In genomic region chr6:106979435-106979884, GRCh38 we compare ENCODE assay signal across 8 cellular contexts. TPM values are rescaled to one million over a fixed set of nuclear protein-coding genes. Genes with fewer than 3 reads are reported as not detected.
DNase-seq lines count a peak whose midpoint lies in the region; ATAC-seq and TF ChIP-seq lines count a peak whose summit lies in the region.

No MANE protein-coding gene starts in this region.

- no peaks in the 10 kb centered on the region for H3K36me3 ChIP-seq in thoracic aorta

- peak; percentile 55 for DNase-seq in NK-92 treated with Interleukin-12 subunit alpha and Interleukin-12 subunit beta, amount 100 ng/mL, for 24 hours (lab: John Stamatoyannopoulos, UW)
- DNase-seq in NK-92 (lab: John Stamatoyannopoulos, UW; ENCODE audit: unreplicated experiment) (no peak), LNCaP clone FGC (ENCODE audit: low read depth) (peak; percentile 52), SHP77 treated with DMSO at 0.1 percent for 48 hours (lab: John Stamatoyannopoulos, UW) (peak; percentile 61), germinal center (ENCODE audit: low spot score) (peak; percentile 68), omental fat pad (ENCODE audit: low spot score) (peak; percentile 84), thoracic aorta (ENCODE audit: low spot score) (peak; percentile 48)
- peak; percentile 93 for DNase-seq in activated effector memory CD4-positive, alpha-beta T cell treated with anti-CD3 and anti-CD28 coated beads, Interleukin-2, amount 50 U/mL, for 16 hours

- H3K4me1 ChIP-seq in thoracic aorta (ENCODE audit: control insufficient read depth in 1 of 2, low read depth in 2 of 2): peaks cover 5 to 10% of the 10 kb centered on the region in 2 donors

- TF ChIP-seq CTCF in LNCaP clone FGC (IDR thresholded peaks at IDR 0.05; ENCODE audit: control insufficient read depth, extremely low read depth, insufficient read depth): peak; percentile 98
- TF ChIP-seq CTCF in omental fat pad (IDR thresholded peaks at IDR 0.05): peak in 2 of 3 donors; percentile 18 to 50
- TF ChIP-seq CTCF in thoracic aorta (IDR thresholded peaks at IDR 0.05): peak; percentile 87

- peaks cover 4% of the 10 kb centered on the region for H3K27me3 ChIP-seq in thoracic aorta (replicated peaks; ENCODE audit: insufficient read depth)

- H3K4me3 ChIP-seq in LNCaP clone FGC (ENCODE audit: low read depth, low read length): no peak overlapping the region
- H3K4me3 ChIP-seq in thoracic aorta: no peak overlapping the region

- H3K9me3 ChIP-seq in thoracic aorta: no peaks in the 10 kb centered on the region

- H3K27ac ChIP-seq in thoracic aorta: no peak overlapping the region

- ATAC-seq in omental fat pad (ENCODE audit: low FRiP score): peak; percentile 80
- ATAC-seq in thoracic aorta (ENCODE audit: insufficient number of reproducible peaks, low FRiP score, low read depth): peak; percentile 82

RNA-seq across cellular contexts. Expression of gene CD24, which starts 4.9 kb away (rescaled TPM):
- total RNA-seq in omental fat pad (10 to 100 TPM in 1 of 4 donors, under 1 TPM in 3; 0.37 to 12.9 (median 0.73) TPM), thoracic aorta (1 to 10 TPM in 1 of 2 donors, under 1 TPM in 1; 0.95 to 6.6 TPM)

RNA-seq across cellular contexts. Expression of gene MTRES1, which starts 48.5 kb away (rescaled TPM):
- total RNA-seq in omental fat pad (10 to 100 TPM; 10.2 to 17.3 (median 13.2) TPM), thoracic aorta (10 to 100 TPM in 1 of 2 donors, 1 to 10 TPM in 1; 9.6 to 10.4 TPM)

Comparison
In these comparisons a context has a peak if more than half of its experiments do, and no peak if none do; other contexts are left out.
1. CTCF ChIP-seq: peak in every context shown above with its lines; median percentile 98 in LNCaP clone FGC; 87 in thoracic aorta; 34 in omental fat pad.